ENCODE assay signal across 15 cellular contexts in the genomic region with DNA sequence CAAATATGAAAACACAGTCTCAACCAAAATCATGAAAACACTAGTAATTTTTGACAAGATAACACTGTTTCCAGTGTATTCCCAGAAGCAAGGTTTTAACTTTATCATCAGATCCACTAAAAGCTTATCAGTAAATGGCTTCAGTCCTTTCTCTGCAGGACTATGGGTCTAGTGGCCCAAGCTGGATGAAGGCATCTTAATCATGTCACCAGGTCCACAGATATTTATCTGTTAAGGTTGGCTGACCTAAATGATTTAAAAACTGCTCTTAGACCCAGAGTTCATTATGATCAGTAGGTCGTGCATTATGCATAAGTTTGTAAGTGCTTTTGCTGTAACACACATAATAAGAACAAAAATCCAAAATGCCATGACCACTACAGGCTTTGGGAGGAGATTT.
DNase-seq lines count a peak whose midpoint lies in the region; TF ChIP-seq lines count a peak whose summit lies in the region.
"Had no signal": no experiment of that assay in that cellular context is flagged by ENCODE, and none has a peak within 500 bp of the region (broad histone marks: within the 10 kb centered on the region; RNA-seq: fewer than 3 reads in every experiment).

No MANE protein-coding gene starts in this region.

- H3K36me3 ChIP-seq in breast epithelium (no peaks in the 10 kb centered on the region), mammary epithelial cell (ENCODE audit: insufficient read depth, low read length) (no peaks in the 10 kb centered on the region), neural progenitor cell (no peaks in the 10 kb centered on the region)
- H3K36me3 ChIP-seq: BE2C had no signal

- H2AFZ ChIP-seq in mammary epithelial cell (ENCODE audit: low read depth, low read length) (no peak overlapping the region), neural progenitor cell (replicated peaks) (no peak overlapping the region)
- H2AFZ ChIP-seq: GM23248 had no signal

- in situ Hi-C loops in mammary epithelial cell (cut with MboI; ENCODE audit: low sequenced_read_pairs in 2 of 2), result no loop called here

- dilution Hi-C loops in mammary epithelial cell (cut with HindIII; ENCODE audit: low sequenced_read_pairs), result no loop called here

- H3K27ac Mint-ChIP-seq in activated CD4-positive, alpha-beta memory T cell treated with anti-CD3 and anti-CD28 coated beads for 36 hours, result peak overlapping the region; percentile 64
- H3K27ac Mint-ChIP-seq in activated CD4-positive, alpha-beta memory T cell treated with anti-CD3 and anti-CD28 coated beads, Interleukin-2, amount 10 ng/mL, durations not matched to agents 7 days and 5 days, result no peak overlapping the region
- peak overlapping the region; percentile 6 for H3K27ac Mint-ChIP-seq in activated T-helper 1 cell treated with anti-CD3 and anti-CD28 coated beads, Interleukin-12 subunit alpha, Interleukin-12 subunit beta, Interleukin-2, Interleukin-4 antibody, amounts not matched to agents 30 ng/mL and 10 ng/mL and 1 ng/mL, durations not matched to agents 14 hours and 24 hours and 36 hours
- H3K27ac Mint-ChIP-seq in neural progenitor cell (peak overlapping the region; percentile 15), Calu3 (ENCODE audit: unreplicated experiment) (no peak overlapping the region)
- H3K27ac Mint-ChIP-seq: CD4-positive, alpha-beta memory T cell had no signal

- BruUV-seq in mammary epithelial cell (replicated peaks; lab: Mats Ljungman, UMichigan), result no TSS peak
- no TSS peak for BruUV-seq in Calu3 (replicated peaks; lab: Mats Ljungman, UMichigan)

- intact Hi-C loops in activated CD4-positive, alpha-beta memory T cell treated with anti-CD3 and anti-CD28 coated beads for 36 hours (cut with micrococcal nuclease), result no loop called here
- intact Hi-C loops in breast epithelium (cut with DNase I; ENCODE audit: low total_unique reads), result no loop called here
- intact Hi-C loops in mammary epithelial cell (cut with micrococcal nuclease), result no loop called here
- intact Hi-C loops in activated T-helper 1 cell treated with anti-CD3 and anti-CD28 coated beads, Interleukin-12 subunit alpha, Interleukin-12 subunit beta, Interleukin-2, Interleukin-4 antibody, amounts not matched to agents 30 ng/mL and 10 ng/mL and 1 ng/mL, durations not matched to agents 14 hours and 24 hours and 36 hours (cut with micrococcal nuclease), result loop anchor here (1.0 to 2.0 kb wide), 2 partner anchors 220 to 250 kb away; no protein-coding TSS in a partner anchor
- intact Hi-C loops in Calu3 (cut with micrococcal nuclease; ENCODE audit: unreplicated experiment), result no loop called here

- H3K4me2 ChIP-seq in mammary epithelial cell (ENCODE audit: insufficient read depth, low read depth, low read length), result no peak overlapping the region
- no peak overlapping the region for H3K4me2 ChIP-seq in neural progenitor cell

- WGBS in mammary epithelial cell (ENCODE audit: low coverage, missing lambda C conversion rate), result 53% methylated on average over 1 of the region's 1 CpG

- H3K9me3 Mint-ChIP-seq in activated CD4-positive, alpha-beta memory T cell treated with anti-CD3 and anti-CD28 coated beads for 36 hours, result no peaks in the 10 kb centered on the region
- no peaks in the 10 kb centered on the region for H3K9me3 Mint-ChIP-seq in activated CD4-positive, alpha-beta memory T cell treated with anti-CD3 and anti-CD28 coated beads, Interleukin-2, amount 10 ng/mL, durations not matched to agents 7 days and 5 days
- H3K9me3 Mint-ChIP-seq in activated T-helper 1 cell treated with anti-CD3 and anti-CD28 coated beads, Interleukin-12 subunit alpha, Interleukin-12 subunit beta, Interleukin-2, Interleukin-4 antibody, amounts not matched to agents 30 ng/mL and 10 ng/mL and 1 ng/mL, durations not matched to agents 14 hours and 24 hours and 36 hours, result no peaks in the 10 kb centered on the region
- H3K9me3 Mint-ChIP-seq in neural progenitor cell, result peaks cover 1% of the 10 kb centered on the region
- H3K9me3 Mint-ChIP-seq in Calu3 (ENCODE audit: low read depth, unreplicated experiment), result no peaks in the 10 kb centered on the region
- H3K9me3 Mint-ChIP-seq: CD4-positive, alpha-beta memory T cell had no signal

- H4K20me1 ChIP-seq in mammary epithelial cell (ENCODE audit: insufficient read depth, low read length) (no peaks in the 10 kb centered on the region), neural progenitor cell (ENCODE audit: low read depth) (no peaks in the 10 kb centered on the region)

- H3F3A ChIP-seq in neural progenitor cell (ENCODE audit: low read depth), result peaks cover 19% of the 10 kb centered on the region

- no peaks in the 10 kb centered on the region for H3K79me2 ChIP-seq in mammary epithelial cell (ENCODE audit: insufficient read depth, low read length)
- no peaks in the 10 kb centered on the region for H3K79me2 ChIP-seq in neural progenitor cell (ENCODE audit: low read depth)

- CTCF ChIA-PET in activated CD4-positive, alpha-beta memory T cell treated with anti-CD3 and anti-CD28 coated beads for 36 hours (lab: Charles Lee), result no interaction called here
- CTCF ChIA-PET in activated CD4-positive, alpha-beta memory T cell treated with anti-CD3 and anti-CD28 coated beads, Interleukin-2, amount 10 ng/mL, durations not matched to agents 7 days and 5 days (lab: Charles Lee), result no interaction called here
- CTCF ChIA-PET in mammary epithelial cell (lab: Charles Lee; ENCODE audit: low non-redundant PET), result no interaction called here
- CTCF ChIA-PET in Calu3 (lab: Charles Lee), result no interaction called here

- no peak for TF ChIP-seq CTCF in breast epithelium (IDR thresholded peaks at IDR 0.05)
- TF ChIP-seq CTCF in mammary epithelial cell (conservative IDR thresholded peaks at IDR 0.05 in 1 of 2, IDR thresholded peaks at IDR 0.05 in 1 of 2; ENCODE audit: extremely low read depth in 1 of 2, insufficient read depth in 1 of 2, low read depth in 1 of 2, low read length in 2 of 2), result no peak
- no peak for TF ChIP-seq CTCF in neural progenitor cell (IDR thresholded peaks at IDR 0.05)
- TF ChIP-seq CTCF in Calu3 (IDR thresholded peaks at IDR 0.05; ENCODE audit: unreplicated experiment), result no peak

- peaks cover 83% of the 10 kb centered on the region for H3K4me1 Mint-ChIP-seq in activated CD4-positive, alpha-beta memory T cell treated with anti-CD3 and anti-CD28 coated beads for 36 hours (ENCODE audit: low read depth)
- H3K4me1 Mint-ChIP-seq in activated CD4-positive, alpha-beta memory T cell treated with anti-CD3 and anti-CD28 coated beads, Interleukin-2, amount 10 ng/mL, durations not matched to agents 7 days and 5 days, result peaks cover 96% of the 10 kb centered on the region
- H3K4me1 Mint-ChIP-seq in activated T-helper 1 cell treated with anti-CD3 and anti-CD28 coated beads, Interleukin-12 subunit alpha, Interleukin-12 subunit beta, Interleukin-2, Interleukin-4 antibody, amounts not matched to agents 30 ng/mL and 10 ng/mL and 1 ng/mL, durations not matched to agents 14 hours and 24 hours and 36 hours (ENCODE audit: low read depth), result peaks cover 98% of the 10 kb centered on the region
- peaks cover 49% of the 10 kb centered on the region for H3K4me1 Mint-ChIP-seq in neural progenitor cell
- no peaks in the 10 kb centered on the region for H3K4me1 Mint-ChIP-seq in Calu3 (ENCODE audit: low read depth, unreplicated experiment)

- H3K9ac ChIP-seq in mammary epithelial cell (ENCODE audit: insufficient read depth, low read length) (no peak overlapping the region), neural progenitor cell (no peak overlapping the region)
- H3K9ac ChIP-seq: GM23248 had no signal

- POLR2A ChIA-PET in activated CD4-positive, alpha-beta memory T cell treated with anti-CD3 and anti-CD28 coated beads for 36 hours (lab: Charles Lee), result no interaction called here
- POLR2A ChIA-PET in activated CD4-positive, alpha-beta memory T cell treated with anti-CD3 and anti-CD28 coated beads, Interleukin-2, amount 10 ng/mL, durations not matched to agents 7 days and 5 days (lab: Charles Lee), result interaction anchor here (1.3 to 14.9 kb wide), 3 partner anchors 55 to 388 kb away, joined by 3 to 324 read pairs (median 192); no protein-coding TSS in a partner anchor

- H3K4me3 ChIP-seq in breast epithelium (no peak overlapping the region), mammary epithelial cell (replicated peaks in 1 of 3; ENCODE audit: insufficient read depth in 1 of 3, low read depth in 2 of 3, low read length in 3 of 3) (no peak overlapping the region), neural progenitor cell (no peak overlapping the region)
- H3K4me3 ChIP-seq: GM23248 had no signal

- no peaks in the 10 kb centered on the region for H3K9me3 ChIP-seq in breast epithelium
- no peaks in the 10 kb centered on the region for H3K9me3 ChIP-seq in mammary epithelial cell (replicated peaks; ENCODE audit: insufficient read depth, low read length)
- no peaks in the 10 kb centered on the region for H3K9me3 ChIP-seq in neural progenitor cell (ENCODE audit: low read depth)
- H3K9me3 ChIP-seq: BE2C had no signal

- H3K27me3 ChIP-seq in breast epithelium, result no peaks in the 10 kb centered on the region
- no peaks in the 10 kb centered on the region for H3K27me3 ChIP-seq in mammary epithelial cell (ENCODE audit: insufficient read depth, low read length)
- H3K27me3 ChIP-seq in neural progenitor cell, result no peaks in the 10 kb centered on the region
- H3K27me3 ChIP-seq: BE2C had no signal

- H3K4me3 Mint-ChIP-seq in activated CD4-positive, alpha-beta memory T cell treated with anti-CD3 and anti-CD28 coated beads for 36 hours, result no peak overlapping the region
- H3K4me3 Mint-ChIP-seq in activated CD4-positive, alpha-beta memory T cell treated with anti-CD3 and anti-CD28 coated beads, Interleukin-2, amount 10 ng/mL, durations not matched to agents 7 days and 5 days, result no peak overlapping the region
- no peak overlapping the region for H3K4me3 Mint-ChIP-seq in activated T-helper 1 cell treated with anti-CD3 and anti-CD28 coated beads, Interleukin-12 subunit alpha, Interleukin-12 subunit beta, Interleukin-2, Interleukin-4 antibody, amounts not matched to agents 30 ng/mL and 10 ng/mL and 1 ng/mL, durations not matched to agents 14 hours and 24 hours and 36 hours
- no peak overlapping the region for H3K4me3 Mint-ChIP-seq in neural progenitor cell
- H3K4me3 Mint-ChIP-seq in Calu3 (ENCODE audit: low read depth, unreplicated experiment), result no peak overlapping the region
- H3K4me3 Mint-ChIP-seq: CD4-positive, alpha-beta memory T cell had no signal

- no peaks in the 10 kb centered on the region for H3K36me3 Mint-ChIP-seq in activated CD4-positive, alpha-beta memory T cell treated with anti-CD3 and anti-CD28 coated beads for 36 hours
- H3K36me3 Mint-ChIP-seq in activated CD4-positive, alpha-beta memory T cell treated with anti-CD3 and anti-CD28 coated beads, Interleukin-2, amount 10 ng/mL, durations not matched to agents 7 days and 5 days (ENCODE audit: low read depth), result peaks cover 9% of the 10 kb centered on the region
- peaks cover 3% of the 10 kb centered on the region for H3K36me3 Mint-ChIP-seq in activated T-helper 1 cell treated with anti-CD3 and anti-CD28 coated beads, Interleukin-12 subunit alpha, Interleukin-12 subunit beta, Interleukin-2, Interleukin-4 antibody, amounts not matched to agents 30 ng/mL and 10 ng/mL and 1 ng/mL, durations not matched to agents 14 hours and 24 hours and 36 hours (ENCODE audit: low read depth)
- H3K36me3 Mint-ChIP-seq in neural progenitor cell (no peaks in the 10 kb centered on the region), Calu3 (ENCODE audit: insufficient read depth, unreplicated experiment) (no peaks in the 10 kb centered on the region)
- H3K36me3 Mint-ChIP-seq: CD4-positive, alpha-beta memory T cell had no signal

- no peaks in the 10 kb centered on the region for H3K4me1 ChIP-seq in breast epithelium
- H3K4me1 ChIP-seq in mammary epithelial cell (ENCODE audit: insufficient read depth, low read length), result peaks cover 18% of the 10 kb centered on the region
- H3K4me1 ChIP-seq in neural progenitor cell, result peaks cover 33% of the 10 kb centered on the region
- H3K4me1 ChIP-seq: BE2C had no signal

- peaks cover 1% of the 10 kb centered on the region for H3K27me3 Mint-ChIP-seq in activated CD4-positive, alpha-beta memory T cell treated with anti-CD3 and anti-CD28 coated beads for 36 hours
- peaks cover 10% of the 10 kb centered on the region for H3K27me3 Mint-ChIP-seq in activated CD4-positive, alpha-beta memory T cell treated with anti-CD3 and anti-CD28 coated beads, Interleukin-2, amount 10 ng/mL, durations not matched to agents 7 days and 5 days
- H3K27me3 Mint-ChIP-seq in activated T-helper 1 cell treated with anti-CD3 and anti-CD28 coated beads, Interleukin-12 subunit alpha, Interleukin-12 subunit beta, Interleukin-2, Interleukin-4 antibody, amounts not matched to agents 30 ng/mL and 10 ng/mL and 1 ng/mL, durations not matched to agents 14 hours and 24 hours and 36 hours (ENCODE audit: insufficient read depth), result no peaks in the 10 kb centered on the region
- H3K27me3 Mint-ChIP-seq in neural progenitor cell (ENCODE audit: insufficient read depth, low read depth), result no peaks in the 10 kb centered on the region
- H3K27me3 Mint-ChIP-seq in Calu3 (ENCODE audit: unreplicated experiment), result no peaks in the 10 kb centered on the region
- H3K27me3 Mint-ChIP-seq: CD4-positive, alpha-beta memory T cell had no signal

- H3K27ac ChIP-seq in breast epithelium (peak overlapping the region; percentile 53 to 80), mammary epithelial cell (ENCODE audit: insufficient read depth, low read depth, low read length) (no peak overlapping the region), neural progenitor cell (no peak overlapping the region)
- H3K27ac ChIP-seq: C4-2B, GM23248 had no signal

- no peak for TF ChIP-seq POLR2A in breast epithelium (IDR thresholded peaks at IDR 0.05)

- DNase-seq in activated CD4-positive, alpha-beta memory T cell treated with anti-CD3 and anti-CD28 coated beads for 36 hours, result no peak
- no peak for DNase-seq in activated CD4-positive, alpha-beta memory T cell treated with anti-CD3 and anti-CD28 coated beads, Interleukin-2, amount 10 ng/mL, durations not matched to agents 7 days and 5 days
- DNase-seq in breast epithelium (ENCODE audit: low spot score in 2 of 2), result no peak
- DNase-seq in mammary epithelial cell, result no peak
- no peak for DNase-seq in activated T-helper 1 cell treated with anti-CD3 and anti-CD28 coated beads, Interleukin-12 subunit alpha, Interleukin-12 subunit beta, Interleukin-2, Interleukin-4 antibody, amounts not matched to agents 30 ng/mL and 10 ng/mL and 1 ng/mL, durations not matched to agents 14 hours and 24 hours and 36 hours (ENCODE audit: low spot score)
- DNase-seq in neural progenitor cell (ENCODE audit: low spot score), result no peak
- no peak for DNase-seq in NCI-H774 (lab: John Stamatoyannopoulos, UW)
- DNase-seq in Calu3, result no peak
- DNase-seq: BE2C; CD4-positive, alpha-beta memory T cell; DMS153; DMS79 treated with DMSO at 0.1 percent for 48 hours; EL; GM23248 had no signal

Comparison
In these comparisons a context has a peak if more than half of its experiments do, and no peak if none do; other contexts are left out.
1. H3K27ac Mint-ChIP-seq: peak in activated CD4-positive, alpha-beta memory T cell treated with anti-CD3 and anti-CD28 coated beads for 36 hours (single experiment), activated T-helper 1 cell treated with anti-CD3 and anti-CD28 coated beads, Interleukin-12 subunit alpha, Interleukin-12 subunit beta, Interleukin-2, Interleukin-4 antibody, amounts not matched to agents 30 ng/mL and 10 ng/mL and 1 ng/mL, durations not matched to agents 14 hours and 24 hours and 36 hours (single experiment) and neural progenitor cell (single experiment); none in activated CD4-positive, alpha-beta memory T cell treated with anti-CD3 and anti-CD28 coated beads, Interleukin-2, amount 10 ng/mL, durations not matched to agents 7 days and 5 days (single experiment) and Calu3 (single experiment).
2. H3K27ac ChIP-seq: peak in breast epithelium (2 of 2); none in mammary epithelial cell (single experiment) and neural progenitor cell (single experiment).